27 cellular contexts compared by ENCODE assay signal in the genomic region with DNA sequence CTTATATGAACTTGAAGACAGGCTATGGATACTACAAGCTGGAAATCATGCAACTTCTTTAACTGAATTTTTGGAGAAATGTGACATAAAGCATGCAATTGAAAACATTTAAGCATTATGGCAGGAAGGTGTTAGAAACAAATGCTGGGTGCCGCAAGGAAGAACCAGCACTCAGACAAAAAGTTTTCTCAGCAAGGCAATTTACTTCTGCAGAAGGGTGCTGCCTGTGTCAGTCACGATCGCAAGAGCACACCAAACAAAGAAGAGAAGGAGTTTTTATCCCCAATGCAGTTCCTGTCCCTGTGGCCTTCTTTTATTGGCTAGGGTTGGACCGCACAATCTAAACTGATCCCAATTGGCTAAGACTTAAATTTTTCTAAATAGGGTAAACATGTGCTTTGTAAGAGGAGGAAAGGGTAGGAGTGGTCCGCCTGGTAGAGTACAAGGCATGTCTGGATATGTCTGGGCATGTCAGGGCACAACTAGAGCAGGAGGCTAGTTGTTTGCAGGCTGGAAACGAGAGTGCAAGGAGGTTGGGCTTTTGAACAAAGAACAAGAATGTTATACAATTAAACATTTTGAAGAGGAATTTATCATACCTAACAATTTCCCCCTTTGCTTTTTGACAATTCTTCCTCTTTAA.
DNase-seq lines count a peak whose midpoint lies in the region; ATAC-seq, FAIRE-seq and TF ChIP-seq lines count a peak whose summit lies in the region.
"Had no signal": no experiment of that assay in that cellular context is flagged by ENCODE, and none has a peak within 500 bp of the region (broad histone marks: within the 10 kb centered on the region; RNA-seq: fewer than 3 reads in every experiment).

No MANE protein-coding gene starts in this region.

- H3K4me1 ChIP-seq in HEK293 (ENCODE audit: control insufficient read depth, insufficient read depth, low read length) (no peaks in the 10 kb centered on the region), SJCRH30 (peaks cover 5% of the 10 kb centered on the region; the same call in 1 of the 2 replicates), H1 (replicated peaks in 1 of 4; ENCODE audit: control insufficient read depth in 3 of 4, insufficient read depth in 4 of 4, low read length in 3 of 4) (peaks cover 0 to 4% (median 2%) of the 10 kb centered on the region in 4 experiments; a peak in 4 of 7 replicates), osteoblast (ENCODE audit: insufficient read depth, low read length) (peaks cover 13% of the 10 kb centered on the region), thyroid gland (no peaks in the 10 kb centered on the region)
- H3K4me1 ChIP-seq: BLaER1 treated with 17β-estradiol and CSF1 and Interleukin-3, amounts not matched to agents 10 nM and 100 nM; pancreas had no signal

- no peaks in the 10 kb centered on the region for H3K36me3 ChIP-seq in HEK293 (ENCODE audit: control insufficient read depth in 2 of 2, insufficient read depth in 1 of 2, low read length in 2 of 2)
- H3K36me3 ChIP-seq in SJCRH30, result no peaks in the 10 kb centered on the region
- H3K36me3 ChIP-seq in H1 (ENCODE audit: control insufficient read depth in 2 of 4, insufficient read depth in 4 of 4, low read length in 3 of 4), result peaks cover 0 to 4% (median 0%) of the 10 kb centered on the region in 4 experiments; a peak in 2 of 8 replicates
- H3K36me3 ChIP-seq in osteoblast (ENCODE audit: insufficient read depth, low read length), result no peaks in the 10 kb centered on the region
- H3K36me3 ChIP-seq in thyroid gland, result no peaks in the 10 kb centered on the region
- H3K36me3 ChIP-seq: pancreas had no signal

- H4K8ac ChIP-seq in H1 (ENCODE audit: extremely low read depth, insufficient read depth, low read length), result no peak overlapping the region

- no peak overlapping the region for H2BK120ac ChIP-seq in H1 (replicated peaks; ENCODE audit: low read depth, low read length)

- ATAC-seq in left colon, result no peak
- ATAC-seq: activated CD8-positive, alpha-beta T cell treated with anti-CD3 and anti-CD28 coated beads for 36 hours; left ventricle myocardium superior; natural killer cell; pancreas had no signal

- no peak overlapping the region for H3K56ac ChIP-seq in H1 (replicated peaks; ENCODE audit: insufficient read length, low read depth, low read length)

- H2BK15ac ChIP-seq in H1 (ENCODE audit: low read length), result no peak overlapping the region

- H2AK5ac ChIP-seq in H1 (ENCODE audit: low read depth, low read length), result no peak overlapping the region; the same call in 1 of the 2 replicates

- H4K20me1 ChIP-seq in H1 (replicated peaks in 1 of 2; ENCODE audit: control insufficient read depth in 1 of 2, insufficient read depth in 2 of 2, low read length in 2 of 2) (no peaks in the 10 kb centered on the region), osteoblast (ENCODE audit: insufficient read depth, low read length) (no peaks in the 10 kb centered on the region)
- H4K20me1 ChIP-seq: BLaER1 treated with 17β-estradiol and CSF1 and Interleukin-3, amounts not matched to agents 10 nM and 100 nM had no signal

- CTCF ChIA-PET in HEK293 (lab: Yijun Ruan, JAX), result interaction anchor here (0.6 kb wide), 1 partner anchor 40 kb away, joined by 4 read pairs; no protein-coding TSS in a partner anchor
- CTCF ChIA-PET in H1 (lab: Charles Lee; ENCODE audit: partially characterized antibody), result no interaction called here

- FAIRE-seq in H1 (lab: Jason Lieb, UNC), result no peak
- FAIRE-seq: H54, pancreas, urothelium cell line had no signal

- no peaks in the 10 kb centered on the region for H3K79me1 ChIP-seq in H1 (ENCODE audit: low read depth, low read length)

- H2AFZ ChIP-seq in H1 (ENCODE audit: low read length), result 0 out of 2 replicates have a peak overlapping the region, but pooled peaks have one; percentile 8
- H2AFZ ChIP-seq in osteoblast (ENCODE audit: low read length), result peak overlapping the region; percentile 58

- intact Hi-C loops in left colon (cut with DNase I, micrococcal nuclease) (no loop called here), thyroid gland (cut with DNase I) (no loop called here)

- H3K4me3 ChIP-seq in HEK293 (ENCODE audit: low read depth, low read length), result no peak overlapping the region
- no peak overlapping the region for H3K4me3 ChIP-seq in SJCRH30
- H3K4me3 ChIP-seq in H1 (ENCODE audit: extremely low read depth in 1 of 4, insufficient read depth in 2 of 4, low read depth in 3 of 4, low read length in 4 of 4), result no peak overlapping the region
- no peak overlapping the region for H3K4me3 ChIP-seq in osteoblast (ENCODE audit: insufficient read depth, low read length)
- H3K4me3 ChIP-seq in thyroid gland (replicated peaks in 1 of 3), result no peak overlapping the region
- H3K4me3 ChIP-seq: pancreas had no signal

- TF ChIP-seq POLR2A in H1 (IDR thresholded peaks at IDR 0.05; ENCODE audit: control extremely low read depth in 1 of 2, low read depth in 2 of 2, low read length in 2 of 2) (no peak), thyroid gland (IDR thresholded peaks at IDR 0.05) (no peak)

- H3K14ac ChIP-seq in H1 (ENCODE audit: insufficient read length), result no peak overlapping the region

- no peak overlapping the region for H3K4me2 ChIP-seq in H1 (ENCODE audit: insufficient read depth in 1 of 2, low read depth in 2 of 2, low read length in 2 of 2)
- no peak overlapping the region for H3K4me2 ChIP-seq in osteoblast (ENCODE audit: insufficient read depth, low read length)
- H3K4me2 ChIP-seq: BLaER1 treated with 17β-estradiol and CSF1 and Interleukin-3, amounts not matched to agents 10 nM and 100 nM had no signal

- no peak overlapping the region for H4K5ac ChIP-seq in H1 (ENCODE audit: insufficient read length, low read depth, low read length)

- peak overlapping the region; percentile 36; the same call in 1 of the 2 replicates for H2BK20ac ChIP-seq in H1 (ENCODE audit: low read length)

- H2BK12ac ChIP-seq in H1 (ENCODE audit: low read depth, low read length), result peak overlapping the region; percentile 69; the same call in 1 of the 2 replicates

- TF ChIP-seq EP300 in H1 (IDR thresholded peaks at IDR 0.05; ENCODE audit: borderline replicate concordance in 1 of 2, low read depth in 2 of 2, low read length in 2 of 2), result no peak

- 0 out of 7 replicates have a peak overlapping the region, but pooled peaks of 1 of the 4 experiments have one; percentile 8 for H3K9ac ChIP-seq in H1 (replicated peaks in 1 of 4; ENCODE audit: extremely low read depth in 1 of 4, low read depth in 3 of 4, low read length in 3 of 4)
- H3K9ac ChIP-seq: BLaER1 treated with 17β-estradiol and CSF1 and Interleukin-3, amounts not matched to agents 10 nM and 100 nM had no signal

- DNase-seq in SJCRH30 (no peak), H1 (ENCODE audit: low read depth in 1 of 2, low spot score in 2 of 2) (no peak), osteoblast (ENCODE audit: insufficient read length, low spot score, missing footprints) (no peak), left colon (no peak), Ammon's horn (ENCODE audit: low spot score) (no peak), thyroid gland (no peak), NCI-H510A treated with DMSO at 0.1 percent for 48 hours (lab: John Stamatoyannopoulos, UW) (no peak)
- DNase-seq: activated CD8-positive, alpha-beta T cell treated with anti-CD3 and anti-CD28 coated beads for 36 hours; activated gamma-delta T cell treated with Interleukin-2 at 50 U/mL for 16 hours; activated T-cell treated with anti-CD3 and anti-CD28 coated beads for 4 hours; COR-L47; DMS79; GDM1; Kasumi-1; left ventricle myocardium superior; natural killer cell; NCI-H2171 treated with DMSO at 0.1 percent for 48 hours; NCI-H524 treated with DMSO at 0.1 percent for 48 hours; pancreas; RPMI8226; stimulated activated CD4-positive, alpha-beta T cell treated with anti-CD3 and anti-CD28 coated beads, Interleukin-12 subunit alpha, Interleukin-12 subunit beta, amount 100 ng/mL, for 4 hours; stimulated activated CD4-positive, alpha-beta T cell treated with anti-CD3 and anti-CD28 coated beads, Interleukin-4, amount 100 ng/mL, for 1 hour; T-helper 2 cell had no signal

- no peak overlapping the region for H3K4ac ChIP-seq in H1 (replicated peaks; ENCODE audit: insufficient read length, low read depth, low read length)

- TF ChIP-seq RAD21 in H1 (IDR thresholded peaks at IDR 0.05 in 1 of 2, conservative IDR thresholded peaks at IDR 0.05 in 1 of 2; ENCODE audit: low read depth in 2 of 2, low read length in 2 of 2), result no peak

- no peaks in the 10 kb centered on the region for H3K23me2 ChIP-seq in H1 (ENCODE audit: low read depth, low read length)

- TF ChIP-seq CTCF in HEK293 (tag by site-specific recombination; IDR thresholded peaks at IDR 0.05) (no peak), H1 (IDR thresholded peaks at IDR 0.05; ENCODE audit: control extremely low read depth in 1 of 3, insufficient read depth in 1 of 3, low read depth in 1 of 3, low read length in 3 of 3) (no peak), osteoblast (IDR thresholded peaks at IDR 0.05; ENCODE audit: extremely low read depth, low read depth, low read length) (no peak), thyroid gland (IDR thresholded peaks at IDR 0.05) (no peak)

- WGBS in H1 (ENCODE audit: extremely low coverage in 1 of 2, insufficient coverage in 1 of 2, insufficient read length in 1 of 2, insufficient replicate concordance in 2 of 2, low coverage in 1 of 2, low lambda C conversion rate in 2 of 2, missing lambda C conversion rate in 1 of 2), 2 experiments, result 74% methylated on average over 6 of the region's 6 CpGs; no CpG with 5 or more reads in 1 of the 2 experiments
- WGBS in thyroid gland, 2 donors, result 90 to 95% methylated on average over 6 of the region's 6 CpGs

- H2BK5ac ChIP-seq in H1 (ENCODE audit: low read depth, low read length), result peak overlapping the region; percentile 57; the same call in 1 of the 2 replicates

- H3K27ac ChIP-seq in HEK293 (ENCODE audit: extremely low read depth, low read depth, low read length) (no peak overlapping the region), SJCRH30 (peak overlapping the region; percentile 61; the same call in 1 of the 2 replicates), H1 (ENCODE audit: low read depth, low read length) (no peak overlapping the region), osteoblast (ENCODE audit: low read depth, low read length) (peak overlapping the region; percentile 85), thyroid gland (no peak overlapping the region)
- H3K27ac ChIP-seq: BLaER1 treated with 17β-estradiol and CSF1 and Interleukin-3, amounts not matched to agents 10 nM and 100 nM; pancreas had no signal

- H3K23ac ChIP-seq in H1 (ENCODE audit: insufficient read length), result no peak overlapping the region

- H3K9me3 ChIP-seq in HEK293 (ENCODE audit: control insufficient read depth, insufficient read depth, low read depth, low read length) (no peaks in the 10 kb centered on the region), SJCRH30 (replicated peaks) (peaks cover 8% of the 10 kb centered on the region), H1 (ENCODE audit: insufficient read depth in 2 of 2, low read depth in 1 of 2, low read length in 1 of 2) (no peaks in the 10 kb centered on the region), osteoblast (ENCODE audit: low read depth, low read length) (peaks cover 16% of the 10 kb centered on the region), thyroid gland (no peaks in the 10 kb centered on the region)
- H3K9me3 ChIP-seq: pancreas had no signal

- no peak overlapping the region for H4K91ac ChIP-seq in H1 (replicated peaks; ENCODE audit: insufficient read length, low read length)

- peak overlapping the region; percentile 19; the same call in 1 of the 2 replicates for H3K18ac ChIP-seq in H1 (ENCODE audit: extremely low read depth, low read length)

- POLR2A ChIA-PET in HEK293 (lab: Yijun Ruan, JAX), result no interaction called here
- POLR2A ChIA-PET in H1 (lab: Charles Lee; ENCODE audit: partially characterized antibody), result no interaction called here

- H3K27me3 ChIP-seq in SJCRH30 (no peaks in the 10 kb centered on the region), H1 (replicated peaks in 1 of 4; ENCODE audit: control insufficient read depth in 3 of 4, extremely low read depth in 1 of 4, insufficient read depth in 3 of 4, low read length in 3 of 4) (no peaks in the 10 kb centered on the region), osteoblast (ENCODE audit: insufficient read depth, low read length) (no peaks in the 10 kb centered on the region), thyroid gland (no peaks in the 10 kb centered on the region)
- H3K27me3 ChIP-seq: BLaER1 treated with 17β-estradiol and CSF1 and Interleukin-3, amounts not matched to agents 10 nM and 100 nM; pancreas had no signal

- H3K79me2 ChIP-seq in H1 (ENCODE audit: control insufficient read depth in 1 of 2, insufficient read depth in 2 of 2, low read length in 2 of 2), result no peaks in the 10 kb centered on the region
- no peaks in the 10 kb centered on the region for H3K79me2 ChIP-seq in osteoblast (ENCODE audit: insufficient read depth, low read length)

Comparison
In these comparisons a context has a peak if more than half of its experiments do, and no peak if none do; other contexts are left out.
1. H3K27ac ChIP-seq: peak in SJCRH30 (single experiment) and osteoblast (single experiment); none in HEK293 (single experiment), H1 (single experiment) and thyroid gland (0 of 3).